9 cellular contexts compared by ENCODE assay signal in genomic region chr16:11100239-11100750, GRCh38.
DNase-seq lines count a peak whose midpoint lies in the region; ATAC-seq and TF ChIP-seq lines count a peak whose summit lies in the region.
"Had no signal": no experiment of that assay in that cellular context is flagged by ENCODE, and none has a peak within 500 bp of the region (broad histone marks: within the 10 kb centered on the region; RNA-seq: fewer than 3 reads in every experiment).

No MANE protein-coding gene starts in this region.

- H3K4me2 ChIP-seq in GM23248 (ENCODE audit: unreplicated experiment), result peak overlapping the region; percentile 24

- no peak overlapping the region for H2AFZ ChIP-seq in GM23248

- H3K27me3 Mint-ChIP-seq in CD4-positive, alpha-beta memory T cell, result no peaks in the 10 kb centered on the region
- H3K27me3 Mint-ChIP-seq in nephron progenitor cell (ENCODE audit: low read depth, poor library complexity), result peaks cover 6% of the 10 kb centered on the region
- H3K27me3 Mint-ChIP-seq: IgD-negative memory B cell had no signal

- no peaks in the 10 kb centered on the region for H3K9me3 ChIP-seq in CD4-positive, alpha-beta memory T cell (ENCODE audit: control insufficient read depth in 1 of 2, low read length in 2 of 2)
- no peaks in the 10 kb centered on the region for H3K9me3 ChIP-seq in GM23248 (ENCODE audit: low read depth)

- in situ Hi-C loops in GM23248 (cut with MboI), result no loop called here

- peaks cover 32% of the 10 kb centered on the region for H3K4me1 ChIP-seq in CD4-positive, alpha-beta memory T cell (ENCODE audit: insufficient read depth, low read length)
- H3K4me1 ChIP-seq in GM23248 (ENCODE audit: insufficient read depth), result peaks cover 24% of the 10 kb centered on the region

- peak overlapping the region in 5 of 7 donors; percentile 41 to 88 (median 79) for H3K27ac Mint-ChIP-seq in CD4-positive, alpha-beta memory T cell
- peak overlapping the region; percentile 98 for H3K27ac Mint-ChIP-seq in nephron progenitor cell

- TF ChIP-seq POLR2A in erythroblast (IDR thresholded peaks at IDR 0.05; ENCODE audit: low read length), result no peak
- TF ChIP-seq POLR2A in GM18505 (IDR thresholded peaks at IDR 0.05; ENCODE audit: borderline replicate concordance, extremely low read depth, insufficient read depth, insufficient read length), result no peak

- H3K36me3 ChIP-seq in CD4-positive, alpha-beta memory T cell (ENCODE audit: insufficient read depth, low read length), result no peaks in the 10 kb centered on the region
- no peaks in the 10 kb centered on the region for H3K36me3 ChIP-seq in GM23248 (ENCODE audit: low read depth)

- H3K9ac ChIP-seq in GM23248, result peak overlapping the region; percentile 13; the same call in 1 of the 2 replicates

- no peaks in the 10 kb centered on the region for H3K27me3 ChIP-seq in CD4-positive, alpha-beta memory T cell (ENCODE audit: insufficient read depth, low read length)
- H3K27me3 ChIP-seq in GM23248 (replicated peaks; ENCODE audit: insufficient read depth), result no peaks in the 10 kb centered on the region

- H3K9me2 ChIP-seq in GM23248 (ENCODE audit: insufficient read depth), result no peaks in the 10 kb centered on the region

- no peaks in the 10 kb centered on the region for H3K79me2 ChIP-seq in GM23248 (ENCODE audit: insufficient read depth)

- no peak overlapping the region for H3K27ac ChIP-seq in CD4-positive, alpha-beta memory T cell (ENCODE audit: low read depth, low read length)
- peak overlapping the region; percentile 26 for H3K27ac ChIP-seq in GM23248

- 24 to 25% methylated on average over 6 of the region's 6 CpGs for WGBS in GM23248 (ENCODE audit: low coverage in 1 of 2, low lambda C conversion rate in 2 of 2, missing lambda C conversion rate in 2 of 2), 2 experiments

- H4K20me1 ChIP-seq in GM23248 (ENCODE audit: insufficient read depth), result no peaks in the 10 kb centered on the region

- H3K4me1 Mint-ChIP-seq in CD4-positive, alpha-beta memory T cell, result peaks cover 26 to 39% (median 33%) of the 10 kb centered on the region in 4 donors
- peaks cover 81% of the 10 kb centered on the region for H3K4me1 Mint-ChIP-seq in nephron progenitor cell

- peak overlapping the region in 1 of 8 donors; percentile 70 for H3K4me3 Mint-ChIP-seq in CD4-positive, alpha-beta memory T cell
- peak overlapping the region; percentile 11 for H3K4me3 Mint-ChIP-seq in nephron progenitor cell

- intact Hi-C loops in CD4-positive, alpha-beta memory T cell (cut with micrococcal nuclease), result no loop called here

- POLR2A ChIA-PET in CD4-positive, alpha-beta memory T cell (lab: Charles Lee; ENCODE audit: partially characterized antibody), result no interaction called here

- no peak for DNase-seq in CD4-positive, alpha-beta memory T cell
- DNase-seq in GM23248, result peak; percentile 94
- peak; percentile 7 for DNase-seq in RKO (ENCODE audit: low spot score)
- peak; percentile 41 for DNase-seq in erythroblast (lab: John Stamatoyannopoulos, UW)
- DNase-seq in nephron progenitor cell, result peak; percentile 30
- DNase-seq in CD1c-positive myeloid dendritic cell (ENCODE audit: extremely low spot score), result no peak
- DNase-seq in NCI-H2107 (lab: John Stamatoyannopoulos, UW), result no peak

- peaks cover 32% of the 10 kb centered on the region for H3F3A ChIP-seq in GM23248 (ENCODE audit: insufficient read depth)

- no peak overlapping the region for H3K4me3 ChIP-seq in CD4-positive, alpha-beta memory T cell (ENCODE audit: low read length in 2 of 2)
- no peak overlapping the region for H3K4me3 ChIP-seq in GM23248

- CTCF ChIA-PET in CD4-positive, alpha-beta memory T cell (lab: Charles Lee; ENCODE audit: partially characterized antibody), result no interaction called here

- no peak for TF ChIP-seq CTCF in nephron progenitor cell (IDR thresholded peaks at IDR 0.05)

- no peak for ATAC-seq in GM18505 (IDR thresholded peaks at IDR 0.05; ENCODE audit: unreplicated experiment)

- peaks cover 4 to 13% of the 10 kb centered on the region in 2 donors for H3K36me3 Mint-ChIP-seq in CD4-positive, alpha-beta memory T cell
- H3K36me3 Mint-ChIP-seq in nephron progenitor cell (ENCODE audit: low read depth), result no peaks in the 10 kb centered on the region

- no peaks in the 10 kb centered on the region for H3K9me3 Mint-ChIP-seq in CD4-positive, alpha-beta memory T cell
- no peaks in the 10 kb centered on the region for H3K9me3 Mint-ChIP-seq in nephron progenitor cell
- H3K9me3 Mint-ChIP-seq: IgD-negative memory B cell had no signal

Comparison
In these comparisons a context has a peak if more than half of its experiments do, and no peak if none do; other contexts are left out.
1. DNase-seq: peak in GM23248 (single experiment), RKO (single experiment), erythroblast (2 of 2) and nephron progenitor cell (single experiment); none in CD4-positive, alpha-beta memory T cell (0 of 5), CD1c-positive myeloid dendritic cell (single experiment) and NCI-H2107 (single experiment).